ENCODE assay signal across 11 cellular contexts in the genomic region with DNA sequence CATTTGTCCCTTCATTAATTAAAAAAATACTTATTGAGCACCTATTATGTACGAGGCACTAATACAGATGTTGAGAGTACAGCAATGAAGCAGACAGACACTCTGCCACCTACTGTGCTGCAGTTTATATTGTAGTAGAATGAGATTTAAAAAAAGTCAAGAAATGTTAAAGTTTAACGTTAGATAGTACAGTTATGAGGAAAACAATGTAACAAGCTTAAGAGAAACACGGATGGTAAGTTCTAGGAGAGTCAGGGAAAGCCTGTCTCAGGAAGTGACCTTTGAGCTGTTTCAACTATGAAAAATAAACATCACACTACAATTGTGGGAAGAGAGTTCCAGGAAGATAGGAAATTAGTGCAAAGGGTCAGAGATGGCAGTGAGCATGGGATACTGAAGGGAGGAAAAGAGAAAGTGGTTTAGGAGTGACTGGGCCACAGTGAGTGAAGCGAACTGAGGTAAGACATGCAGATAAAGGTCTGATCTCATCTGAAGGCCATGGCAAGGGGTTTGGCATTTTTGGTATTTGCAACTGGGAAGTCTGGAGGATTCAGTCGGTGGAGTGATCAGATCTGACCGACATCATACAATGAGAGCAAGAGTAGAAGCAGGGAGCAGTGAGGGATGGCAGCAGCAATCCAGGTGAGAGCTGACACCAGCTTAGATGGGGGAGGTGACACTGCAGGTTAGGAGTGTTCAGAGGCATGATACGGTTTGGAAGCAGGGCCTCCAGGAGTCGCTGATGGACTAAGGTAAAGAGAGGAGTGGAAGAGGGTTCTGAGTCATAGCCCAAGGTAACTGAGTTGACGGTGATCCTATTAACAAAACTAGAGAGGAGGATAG. TPM values are rescaled to one million over a fixed set of nuclear protein-coding genes. Genes with fewer than 3 reads are reported as not detected.
DNase-seq lines count a peak whose midpoint lies in the region; ATAC-seq and TF ChIP-seq lines count a peak whose summit lies in the region.
"Had no signal": no experiment of that assay in that cellular context is flagged by ENCODE, and none has a peak within 500 bp of the region (broad histone marks: within the 10 kb centered on the region; RNA-seq: fewer than 3 reads in every experiment).

No MANE protein-coding gene starts in this region.

- peak overlapping the region in 1 of 4 donors; percentile 45 for H3K4me3 ChIP-seq in Peyer's patch
- H3K4me3 ChIP-seq in fibroblast of pulmonary artery (replicated peaks; ENCODE audit: low read depth, low read length): no peak overlapping the region
- no peak overlapping the region for H3K4me3 ChIP-seq in mesodermal cell (ENCODE audit: extremely low read depth, insufficient read depth, low read length, poor library complexity, severe bottlenecking)
- H3K4me3 ChIP-seq: BLaER1 treated with 17β-estradiol and CSF1 and Interleukin-3, amounts not matched to agents 10 nM and 100 nM had no signal

- no peaks in the 10 kb centered on the region for H3K9me3 ChIP-seq in Peyer's patch
- no peaks in the 10 kb centered on the region for H3K9me3 ChIP-seq in mesodermal cell (ENCODE audit: control insufficient read depth, low read length)

- H3K27me3 ChIP-seq in Peyer's patch: no peaks in the 10 kb centered on the region
- H3K27me3 ChIP-seq: BLaER1 treated with 17β-estradiol and CSF1 and Interleukin-3, amounts not matched to agents 10 nM and 100 nM had no signal

- 71 to 76% methylated on average over 6 to 7 of the region's 9 CpGs for WGBS in mesodermal cell (ENCODE audit: insufficient coverage in 2 of 2), 2 experiments

- no peak for TF ChIP-seq POLR2A in Peyer's patch (IDR thresholded peaks at IDR 0.05)

- no peaks in the 10 kb centered on the region for H3K4me1 ChIP-seq in Peyer's patch
- H3K4me1 ChIP-seq in mesodermal cell (ENCODE audit: control insufficient read depth, insufficient read depth, low read length, poor library complexity, severe bottlenecking): peaks cover 9% of the 10 kb centered on the region
- H3K4me1 ChIP-seq: BLaER1 treated with 17β-estradiol and CSF1 and Interleukin-3, amounts not matched to agents 10 nM and 100 nM had no signal

- ATAC-seq in GM19452 (IDR thresholded peaks at IDR 0.05; ENCODE audit: unreplicated experiment): no peak
- ATAC-seq in HG03175 (IDR thresholded peaks at IDR 0.05; ENCODE audit: unreplicated experiment): no peak
- ATAC-seq: activated CD4-positive, CD25-positive, alpha-beta regulatory T cell treated with anti-CD3 and anti-CD28 coated beads, Interleukin-2, amount 50 U/mL, for 24 hours had no signal

- TF ChIP-seq CTCF in Peyer's patch (IDR thresholded peaks at IDR 0.05): peak in 3 of 6 experiments; percentile 12 to 27 (median 14)
- no peak for TF ChIP-seq CTCF in fibroblast of pulmonary artery (IDR thresholded peaks at IDR 0.05; ENCODE audit: low read length, missing control alignments)

- DNase-seq in Caki2 (ENCODE audit: low read depth) (peak; percentile 70), Peyer's patch (peak in 2 of 3 donors; percentile 52 to 53), fibroblast of pulmonary artery (ENCODE audit: low read depth) (peak; percentile 64), CD1c-positive myeloid dendritic cell (ENCODE audit: extremely low spot score) (no peak), Ammon's horn (ENCODE audit: low spot score) (no peak)

- in situ Hi-C loops in Caki2 (cut with HindIII; ENCODE audit: low pct_unique_long_range_greater_than_20kb, low sequenced_read_pairs): no loop called here

- peak overlapping the region in 3 of 4 donors; percentile 62 to 87 (median 62) for H3K27ac ChIP-seq in Peyer's patch
- peak overlapping the region; percentile 11 for H3K27ac ChIP-seq in mesodermal cell (ENCODE audit: low read depth, low read length, severe bottlenecking)
- H3K27ac ChIP-seq: BLaER1 treated with 17β-estradiol and CSF1 and Interleukin-3, amounts not matched to agents 10 nM and 100 nM had no signal

- no peaks in the 10 kb centered on the region for H3K36me3 ChIP-seq in Peyer's patch
- no peaks in the 10 kb centered on the region for H3K36me3 ChIP-seq in mesodermal cell (ENCODE audit: control insufficient read depth, insufficient read depth, low read length)
- H3K36me3 ChIP-seq: BLaER1 treated with 17β-estradiol and CSF1 and Interleukin-3, amounts not matched to agents 10 nM and 100 nM had no signal

RNA-seq across cellular contexts. Expression of a gene that starts 28.5 kb away (rescaled TPM):
- total RNA-seq in Caki2 (2014; rRNA removed; shearing (Covaris generic); ENCODE audit: low replicate concordance): 5.6 and 7.1 TPM in 2 replicates
- total RNA-seq in Peyer's patch: 10 to 100 TPM; 22.8 to 27.5 (median 25.7) TPM
- polyA plus RNA-seq in mesodermal cell (2013, experiment 1 of 2): 3.9 TPM
- polyA plus RNA-seq in mesodermal cell (2013, experiment 2 of 2): 2.9 TPM
- polyA plus RNA-seq: IgD-negative memory B cell had no signal

Comparison
In these comparisons a context has a peak if more than half of its experiments do, and no peak if none do; other contexts are left out.
1. DNase-seq: peak in Caki2 (single experiment), Peyer's patch (2 of 3) and fibroblast of pulmonary artery (single experiment); none in CD1c-positive myeloid dendritic cell (single experiment) and Ammon's horn (single experiment).